In the genomic region with DNA sequence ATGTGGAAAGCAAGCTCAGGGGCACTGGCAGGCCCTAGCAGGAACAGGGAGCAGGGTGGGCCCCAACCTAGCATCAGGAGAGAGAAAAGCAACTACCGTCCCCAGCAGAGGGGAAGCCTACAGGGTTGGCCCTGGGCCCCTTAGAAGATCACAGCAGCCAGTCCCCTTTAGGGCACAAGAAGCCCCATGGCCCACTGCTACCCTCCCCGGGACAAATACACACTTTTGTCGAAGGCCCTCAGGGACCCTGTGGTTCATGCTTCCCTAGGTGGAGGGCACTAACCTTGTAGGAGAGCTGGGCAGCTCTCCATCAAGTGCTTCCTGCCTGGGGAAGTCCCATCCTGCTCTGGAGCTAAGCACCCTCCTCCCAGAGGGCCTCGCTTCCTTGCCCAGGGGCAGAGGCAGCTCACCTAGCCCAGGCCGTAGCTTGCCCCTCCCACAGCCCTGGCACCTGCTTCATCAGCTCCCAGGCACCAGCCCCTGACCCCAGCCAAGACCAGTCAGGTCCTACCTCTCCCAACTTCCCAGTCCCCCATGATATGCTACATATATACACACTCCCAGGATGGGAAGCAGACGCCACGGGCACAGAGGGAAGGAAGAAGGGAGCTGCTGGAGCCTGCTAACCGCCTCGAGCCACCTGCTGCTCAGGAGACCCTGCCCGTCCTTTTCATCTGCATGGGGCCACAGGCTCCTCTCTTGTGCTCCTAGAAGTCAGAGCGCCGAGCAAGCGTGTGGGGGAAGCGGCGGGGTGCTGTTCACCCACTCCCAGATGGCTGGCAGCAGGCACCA, we compare ENCODE assay signal across 1 cellular context.
TF ChIP-seq lines count a peak whose summit lies in the region.

No MANE protein-coding gene starts in this region.

TF ChIP-seq in HepG2, 621 proteins besides CTCF, POLR2A, EP300 and RAD21:
- TF ChIP-seq SSRP1 (CRISPR knock-in tag; IDR thresholded peaks at IDR 0.05) (0 out of 2 replicates have a peak, but pooled peaks have one; percentile 30), GTF2F1 (IDR thresholded peaks at IDR 0.05; ENCODE audit: low read length) (no peak), POLR2AphosphoS5 (IDR thresholded peaks at IDR 0.05; ENCODE audit: low read depth, low read length) (peak; percentile 21; the same call in 1 of the 2 replicates), AGO1 (IDR thresholded peaks at IDR 0.05; ENCODE audit: low read depth, low read length, poor library complexity, severe bottlenecking) (peak; percentile 71), SMARCE1 (IDR thresholded peaks at IDR 0.05; ENCODE audit: borderline replicate concordance) (no peak), RBFOX2 (IDR thresholded peaks at IDR 0.05; ENCODE audit: low read depth, low read length) (peak; percentile 37; the same call in 1 of the 2 replicates), POLR2G (IDR thresholded peaks at IDR 0.05; ENCODE audit: low read depth, low read length) (peak; percentile 37; the same call in 1 of the 2 replicates), RBM22 (optimal IDR thresholded peaks at IDR 0.05; ENCODE audit: low read length) (peak; percentile 92), AGO2 (optimal IDR thresholded peaks at IDR 0.05; ENCODE audit: low read depth, low read length) (peak; percentile 79)
- TF ChIP-seq, protein P1, sequence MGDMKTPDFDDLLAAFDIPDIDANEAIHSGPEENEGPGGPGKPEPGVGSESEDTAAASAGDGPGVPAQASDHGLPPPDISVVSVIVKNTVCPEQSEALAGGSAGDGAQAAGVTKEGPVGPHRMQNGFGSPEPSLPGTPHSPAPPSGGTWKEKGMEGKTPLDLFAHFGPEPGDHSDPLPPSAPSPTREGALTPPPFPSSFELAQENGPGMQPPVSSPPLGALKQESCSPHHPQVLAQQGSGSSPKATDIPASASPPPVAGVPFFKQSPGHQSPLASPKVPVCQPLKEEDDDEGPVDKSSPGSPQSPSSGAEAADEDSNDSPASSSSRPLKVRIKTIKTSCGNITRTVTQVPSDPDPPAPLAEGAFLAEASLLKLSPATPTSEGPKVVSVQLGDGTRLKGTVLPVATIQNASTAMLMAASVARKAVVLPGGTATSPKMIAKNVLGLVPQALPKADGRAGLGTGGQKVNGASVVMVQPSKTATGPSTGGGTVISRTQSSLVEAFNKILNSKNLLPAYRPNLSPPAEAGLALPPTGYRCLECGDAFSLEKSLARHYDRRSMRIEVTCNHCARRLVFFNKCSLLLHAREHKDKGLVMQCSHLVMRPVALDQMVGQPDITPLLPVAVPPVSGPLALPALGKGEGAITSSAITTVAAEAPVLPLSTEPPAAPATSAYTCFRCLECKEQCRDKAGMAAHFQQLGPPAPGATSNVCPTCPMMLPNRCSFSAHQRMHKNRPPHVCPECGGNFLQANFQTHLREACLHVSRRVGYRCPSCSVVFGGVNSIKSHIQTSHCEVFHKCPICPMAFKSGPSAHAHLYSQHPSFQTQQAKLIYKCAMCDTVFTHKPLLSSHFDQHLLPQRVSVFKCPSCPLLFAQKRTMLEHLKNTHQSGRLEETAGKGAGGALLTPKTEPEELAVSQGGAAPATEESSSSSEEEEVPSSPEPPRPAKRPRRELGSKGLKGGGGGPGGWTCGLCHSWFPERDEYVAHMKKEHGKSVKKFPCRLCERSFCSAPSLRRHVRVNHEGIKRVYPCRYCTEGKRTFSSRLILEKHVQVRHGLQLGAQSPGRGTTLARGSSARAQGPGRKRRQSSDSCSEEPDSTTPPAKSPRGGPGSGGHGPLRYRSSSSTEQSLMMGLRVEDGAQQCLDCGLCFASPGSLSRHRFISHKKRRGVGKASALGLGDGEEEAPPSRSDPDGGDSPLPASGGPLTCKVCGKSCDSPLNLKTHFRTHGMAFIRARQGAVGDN (CRISPR knock-in tag; IDR thresholded peaks at IDR 0.05), result peak; percentile 23; the same call in 1 of the 2 replicates
